In the genomic region with DNA sequence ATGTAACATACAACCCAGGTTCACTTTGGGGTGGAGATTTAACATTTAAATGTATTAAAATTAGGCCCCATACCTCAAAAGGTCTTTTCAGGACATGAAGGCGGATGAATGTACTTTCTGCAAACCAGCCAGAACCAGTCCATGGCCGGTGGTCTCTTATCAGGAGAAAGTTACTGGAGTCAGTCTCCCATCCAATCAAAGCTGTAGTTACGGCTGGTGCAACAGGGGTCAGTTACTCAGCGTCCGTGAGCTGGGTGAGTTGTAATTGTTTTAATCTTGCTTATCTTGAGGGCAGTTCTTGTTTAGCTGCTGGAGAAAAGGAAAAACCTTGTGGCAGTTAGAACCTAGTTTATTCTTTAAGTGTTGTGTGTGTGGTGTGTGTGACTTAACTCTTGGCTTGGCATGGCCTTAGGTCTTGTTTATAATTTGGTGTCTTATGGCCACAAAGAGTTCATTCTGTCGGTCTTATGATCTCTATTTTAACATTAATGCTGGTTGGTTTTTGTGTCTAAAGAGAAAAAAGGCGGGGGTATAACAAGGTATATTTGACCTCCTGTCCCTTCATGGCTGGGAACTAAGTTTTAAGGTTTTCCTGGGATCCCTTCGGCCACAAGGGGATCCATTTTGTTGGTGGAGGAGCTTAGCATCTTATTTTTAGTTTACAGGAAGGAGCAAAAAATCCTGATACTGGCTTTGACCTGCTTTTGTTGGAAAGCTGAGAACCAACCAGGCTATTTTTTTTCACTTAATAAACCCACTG, we compare ENCODE assay signal across 1 cellular context.
TF ChIP-seq lines count a peak whose summit lies in the region.

No MANE protein-coding gene starts in this region.

TF ChIP-seq in K562, 482 proteins besides CTCF, POLR2A, EP300 and RAD21 (continued from another document and continues in another):
- TF ChIP-seq KLF6 (CRISPR knock-in tag; IDR thresholded peaks at IDR 0.05; ENCODE audit: borderline replicate concordance): 0 out of 2 replicates have a peak, but pooled peaks have one; percentile 11
- TF ChIP-seq ARID1B (IDR thresholded peaks at IDR 0.05): peak; percentile 87
- TF ChIP-seq PHF20 (IDR thresholded peaks at IDR 0.05; ENCODE audit: partially characterized antibody): no peak
- peak; percentile 75 for TF ChIP-seq RBFOX2 (IDR thresholded peaks at IDR 0.05; ENCODE audit: low read depth, low read length)
- TF ChIP-seq, protein P1, sequence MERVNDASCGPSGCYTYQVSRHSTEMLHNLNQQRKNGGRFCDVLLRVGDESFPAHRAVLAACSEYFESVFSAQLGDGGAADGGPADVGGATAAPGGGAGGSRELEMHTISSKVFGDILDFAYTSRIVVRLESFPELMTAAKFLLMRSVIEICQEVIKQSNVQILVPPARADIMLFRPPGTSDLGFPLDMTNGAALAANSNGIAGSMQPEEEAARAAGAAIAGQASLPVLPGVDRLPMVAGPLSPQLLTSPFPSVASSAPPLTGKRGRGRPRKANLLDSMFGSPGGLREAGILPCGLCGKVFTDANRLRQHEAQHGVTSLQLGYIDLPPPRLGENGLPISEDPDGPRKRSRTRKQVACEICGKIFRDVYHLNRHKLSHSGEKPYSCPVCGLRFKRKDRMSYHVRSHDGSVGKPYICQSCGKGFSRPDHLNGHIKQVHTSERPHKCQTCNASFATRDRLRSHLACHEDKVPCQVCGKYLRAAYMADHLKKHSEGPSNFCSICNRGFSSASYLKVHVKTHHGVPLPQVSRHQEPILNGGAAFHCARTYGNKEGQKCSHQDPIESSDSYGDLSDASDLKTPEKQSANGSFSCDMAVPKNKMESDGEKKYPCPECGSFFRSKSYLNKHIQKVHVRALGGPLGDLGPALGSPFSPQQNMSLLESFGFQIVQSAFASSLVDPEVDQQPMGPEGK (CRISPR knock-in tag; IDR thresholded peaks at IDR 0.05; ENCODE audit: borderline replicate concordance): no peak
- no peak for TF ChIP-seq FOS (IDR thresholded peaks at IDR 0.05; ENCODE audit: extremely low read depth, insufficient read length)
- TF ChIP-seq CAMTA2 (CRISPR knock-in tag; conservative IDR thresholded peaks at IDR 0.05): no peak
- TF ChIP-seq ESRRA (IDR thresholded peaks at IDR 0.05; ENCODE audit: borderline replicate concordance, low read depth): peak; percentile 58; the same call in 1 of the 2 replicates
- no peak for TF ChIP-seq ZNF140 (CRISPR knock-in tag; IDR thresholded peaks at IDR 0.05)
- TF ChIP-seq, protein P2, sequence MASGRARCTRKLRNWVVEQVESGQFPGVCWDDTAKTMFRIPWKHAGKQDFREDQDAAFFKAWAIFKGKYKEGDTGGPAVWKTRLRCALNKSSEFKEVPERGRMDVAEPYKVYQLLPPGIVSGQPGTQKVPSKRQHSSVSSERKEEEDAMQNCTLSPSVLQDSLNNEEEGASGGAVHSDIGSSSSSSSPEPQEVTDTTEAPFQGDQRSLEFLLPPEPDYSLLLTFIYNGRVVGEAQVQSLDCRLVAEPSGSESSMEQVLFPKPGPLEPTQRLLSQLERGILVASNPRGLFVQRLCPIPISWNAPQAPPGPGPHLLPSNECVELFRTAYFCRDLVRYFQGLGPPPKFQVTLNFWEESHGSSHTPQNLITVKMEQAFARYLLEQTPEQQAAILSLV (tag; IDR thresholded peaks at IDR 0.05): peak; percentile 37; the same call in 1 of the 2 replicates
- TF ChIP-seq POLR2AphosphoS2 (IDR thresholded peaks at IDR 0.05; ENCODE audit: low read length): peak; percentile 34; the same call in 1 of the 2 replicates
- no peak for TF ChIP-seq NCOA6 (IDR thresholded peaks at IDR 0.05)
- 0 out of 2 replicates have a peak, but pooled peaks have one; percentile 46 for TF ChIP-seq ZNF134 (CRISPR knock-in tag; conservative IDR thresholded peaks at IDR 0.05)
- no peak for TF ChIP-seq MECOM (CRISPR knock-in tag; IDR thresholded peaks at IDR 0.05)
- TF ChIP-seq EHMT2 (IDR thresholded peaks at IDR 0.05): 0 out of 2 replicates have a peak, but pooled peaks have one; percentile 39
- TF ChIP-seq U2AF2 (optimal IDR thresholded peaks at IDR 0.05; ENCODE audit: low read depth, low read length): no peak
- peak; percentile 85; the same call in 1 of the 2 replicates for TF ChIP-seq BRD4 (IDR thresholded peaks at IDR 0.05)
- TF ChIP-seq CBFA2T3 (IDR thresholded peaks at IDR 0.05): peak; percentile 73
- no peak for TF ChIP-seq ZNF77 (CRISPR knock-in tag; IDR thresholded peaks at IDR 0.05)
- TF ChIP-seq PHB2 (IDR thresholded peaks at IDR 0.05; ENCODE audit: low read depth): no peak
- 0 out of 2 replicates have a peak, but pooled peaks have one; percentile 43 for TF ChIP-seq NFIC (IDR thresholded peaks at IDR 0.05)
- no peak for TF ChIP-seq STAG1 (CRISPR knock-in tag; IDR thresholded peaks at IDR 0.05; ENCODE audit: borderline replicate concordance)
- TF ChIP-seq, protein P3, sequence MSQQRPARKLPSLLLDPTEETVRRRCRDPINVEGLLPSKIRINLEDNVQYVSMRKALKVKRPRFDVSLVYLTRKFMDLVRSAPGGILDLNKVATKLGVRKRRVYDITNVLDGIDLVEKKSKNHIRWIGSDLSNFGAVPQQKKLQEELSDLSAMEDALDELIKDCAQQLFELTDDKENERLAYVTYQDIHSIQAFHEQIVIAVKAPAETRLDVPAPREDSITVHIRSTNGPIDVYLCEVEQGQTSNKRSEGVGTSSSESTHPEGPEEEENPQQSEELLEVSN (IDR thresholded peaks at IDR 0.05; ENCODE audit: borderline replicate concordance in 1 of 2, extremely low read depth in 1 of 2, insufficient read depth in 1 of 2, insufficient read length in 1 of 2, low read depth in 1 of 2, low read length in 1 of 2, poor library complexity in 1 of 2, severe bottlenecking in 1 of 2): no peak
- no peak for TF ChIP-seq ZNF224 (CRISPR knock-in tag; IDR thresholded peaks at IDR 0.05)
- TF ChIP-seq ZNF146 (CRISPR knock-in tag; IDR thresholded peaks at IDR 0.05; ENCODE audit: unreplicated experiment): no peak
- TF ChIP-seq NBN (IDR thresholded peaks at IDR 0.05; ENCODE audit: low read depth): peak; percentile 92
- TF ChIP-seq, protein P4, sequence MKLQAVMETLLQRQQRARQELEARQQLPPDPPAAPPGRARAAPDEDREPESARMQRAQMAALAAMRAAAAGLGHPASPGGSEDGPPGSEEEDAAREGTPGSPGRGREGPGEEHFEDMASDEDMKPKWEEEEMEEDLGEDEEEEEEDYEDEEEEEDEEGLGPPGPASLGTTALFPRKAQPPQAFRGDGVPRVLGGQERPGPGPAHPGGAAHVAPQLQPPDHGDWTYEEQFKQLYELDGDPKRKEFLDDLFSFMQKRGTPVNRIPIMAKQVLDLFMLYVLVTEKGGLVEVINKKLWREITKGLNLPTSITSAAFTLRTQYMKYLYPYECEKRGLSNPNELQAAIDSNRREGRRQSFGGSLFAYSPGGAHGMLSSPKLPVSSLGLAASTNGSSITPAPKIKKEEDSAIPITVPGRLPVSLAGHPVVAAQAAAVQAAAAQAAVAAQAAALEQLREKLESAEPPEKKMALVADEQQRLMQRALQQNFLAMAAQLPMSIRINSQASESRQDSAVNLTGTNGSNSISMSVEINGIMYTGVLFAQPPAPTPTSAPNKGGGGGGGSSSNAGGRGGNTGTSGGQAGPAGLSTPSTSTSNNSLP (IDR thresholded peaks at IDR 0.05; ENCODE audit: borderline replicate concordance, low read depth, low read length): peak; percentile 79; the same call in 1 of the 2 replicates
- peak; percentile 72 for TF ChIP-seq HDAC3 (IDR thresholded peaks at IDR 0.05; ENCODE audit: borderline replicate concordance, partially characterized antibody)
- TF ChIP-seq ZNF253 (CRISPR knock-in tag; conservative IDR thresholded peaks at IDR 0.05): no peak
- TF ChIP-seq, protein P5, sequence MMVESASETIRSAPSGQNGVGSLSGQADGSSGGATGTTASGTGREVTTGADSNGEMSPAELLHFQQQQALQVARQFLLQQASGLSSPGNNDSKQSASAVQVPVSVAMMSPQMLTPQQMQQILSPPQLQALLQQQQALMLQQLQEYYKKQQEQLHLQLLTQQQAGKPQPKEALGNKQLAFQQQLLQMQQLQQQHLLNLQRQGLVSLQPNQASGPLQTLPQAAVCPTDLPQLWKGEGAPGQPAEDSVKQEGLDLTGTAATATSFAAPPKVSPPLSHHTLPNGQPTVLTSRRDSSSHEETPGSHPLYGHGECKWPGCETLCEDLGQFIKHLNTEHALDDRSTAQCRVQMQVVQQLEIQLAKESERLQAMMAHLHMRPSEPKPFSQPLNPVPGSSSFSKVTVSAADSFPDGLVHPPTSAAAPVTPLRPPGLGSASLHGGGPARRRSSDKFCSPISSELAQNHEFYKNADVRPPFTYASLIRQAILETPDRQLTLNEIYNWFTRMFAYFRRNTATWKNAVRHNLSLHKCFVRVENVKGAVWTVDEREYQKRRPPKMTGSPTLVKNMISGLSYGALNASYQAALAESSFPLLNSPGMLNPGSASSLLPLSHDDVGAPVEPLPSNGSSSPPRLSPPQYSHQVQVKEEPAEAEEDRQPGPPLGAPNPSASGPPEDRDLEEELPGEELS (CRISPR knock-in tag; IDR thresholded peaks at IDR 0.05; ENCODE audit: borderline replicate concordance): no peak
- TF ChIP-seq TAF1 (IDR thresholded peaks at IDR 0.05; ENCODE audit: control insufficient read depth, extremely low read depth, insufficient read depth, low read length, severe bottlenecking): peak; percentile 26
- peak; percentile 97 for TF ChIP-seq BRD9 (IDR thresholded peaks at IDR 0.05; ENCODE audit: low read depth, partially characterized antibody)
- TF ChIP-seq POLR3A (IDR thresholded peaks at IDR 0.05; ENCODE audit: borderline replicate concordance, extremely low read depth, insufficient read depth, insufficient read length): no peak
- TF ChIP-seq TFAM (CRISPR knock-in tag; conservative IDR thresholded peaks at IDR 0.05): no peak
- TF ChIP-seq ZNF347 (CRISPR knock-in tag; IDR thresholded peaks at IDR 0.05; ENCODE audit: low read depth): no peak
- no peak; the same call in 1 of the 2 replicates for TF ChIP-seq ADNP (tag; IDR thresholded peaks at IDR 0.05)
- peak; percentile 73 to 92 for TF ChIP-seq TRIM24 (IDR thresholded peaks at IDR 0.05)
- no peak; the same call in 1 of the 2 replicates for TF ChIP-seq ZKSCAN1 (IDR thresholded peaks at IDR 0.05; ENCODE audit: low read depth, low read length)
- TF ChIP-seq DDX20 (tag; IDR thresholded peaks at IDR 0.05; ENCODE audit: low read depth): 0 out of 2 replicates have a peak, but pooled peaks have one; percentile 18
- TF ChIP-seq SREBF2 (CRISPR knock-in tag; IDR thresholded peaks at IDR 0.05): no peak
- no peak for TF ChIP-seq ZNF133 (CRISPR knock-in tag; IDR thresholded peaks at IDR 0.05)
- TF ChIP-seq, protein P6, sequence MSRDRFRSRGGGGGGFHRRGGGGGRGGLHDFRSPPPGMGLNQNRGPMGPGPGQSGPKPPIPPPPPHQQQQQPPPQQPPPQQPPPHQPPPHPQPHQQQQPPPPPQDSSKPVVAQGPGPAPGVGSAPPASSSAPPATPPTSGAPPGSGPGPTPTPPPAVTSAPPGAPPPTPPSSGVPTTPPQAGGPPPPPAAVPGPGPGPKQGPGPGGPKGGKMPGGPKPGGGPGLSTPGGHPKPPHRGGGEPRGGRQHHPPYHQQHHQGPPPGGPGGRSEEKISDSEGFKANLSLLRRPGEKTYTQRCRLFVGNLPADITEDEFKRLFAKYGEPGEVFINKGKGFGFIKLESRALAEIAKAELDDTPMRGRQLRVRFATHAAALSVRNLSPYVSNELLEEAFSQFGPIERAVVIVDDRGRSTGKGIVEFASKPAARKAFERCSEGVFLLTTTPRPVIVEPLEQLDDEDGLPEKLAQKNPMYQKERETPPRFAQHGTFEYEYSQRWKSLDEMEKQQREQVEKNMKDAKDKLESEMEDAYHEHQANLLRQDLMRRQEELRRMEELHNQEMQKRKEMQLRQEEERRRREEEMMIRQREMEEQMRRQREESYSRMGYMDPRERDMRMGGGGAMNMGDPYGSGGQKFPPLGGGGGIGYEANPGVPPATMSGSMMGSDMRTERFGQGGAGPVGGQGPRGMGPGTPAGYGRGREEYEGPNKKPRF (IDR thresholded peaks at IDR 0.05; ENCODE audit: low read depth, low read length): no peak
- TF ChIP-seq TBL1XR1 (IDR thresholded peaks at IDR 0.05; ENCODE audit: low read length in 2 of 2): peak in 1 of 2 experiments; percentile 82; a peak in 2 of 4 replicates
- TF ChIP-seq, protein P7, sequence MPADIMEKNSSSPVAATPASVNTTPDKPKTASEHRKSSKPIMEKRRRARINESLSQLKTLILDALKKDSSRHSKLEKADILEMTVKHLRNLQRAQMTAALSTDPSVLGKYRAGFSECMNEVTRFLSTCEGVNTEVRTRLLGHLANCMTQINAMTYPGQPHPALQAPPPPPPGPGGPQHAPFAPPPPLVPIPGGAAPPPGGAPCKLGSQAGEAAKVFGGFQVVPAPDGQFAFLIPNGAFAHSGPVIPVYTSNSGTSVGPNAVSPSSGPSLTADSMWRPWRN (IDR thresholded peaks at IDR 0.05; ENCODE audit: low read depth): peak; percentile 65; the same call in 1 of the 2 replicates
- peak; percentile 97 for TF ChIP-seq LEF1 (IDR thresholded peaks at IDR 0.05)
- no peak for TF ChIP-seq ZNF76 (CRISPR knock-in tag; IDR thresholded peaks at IDR 0.05; ENCODE audit: borderline replicate concordance)
- peak; percentile 89 for TF ChIP-seq ZNF766 (CRISPR knock-in tag; conservative IDR thresholded peaks at IDR 0.05)
- TF ChIP-seq, protein P8, sequence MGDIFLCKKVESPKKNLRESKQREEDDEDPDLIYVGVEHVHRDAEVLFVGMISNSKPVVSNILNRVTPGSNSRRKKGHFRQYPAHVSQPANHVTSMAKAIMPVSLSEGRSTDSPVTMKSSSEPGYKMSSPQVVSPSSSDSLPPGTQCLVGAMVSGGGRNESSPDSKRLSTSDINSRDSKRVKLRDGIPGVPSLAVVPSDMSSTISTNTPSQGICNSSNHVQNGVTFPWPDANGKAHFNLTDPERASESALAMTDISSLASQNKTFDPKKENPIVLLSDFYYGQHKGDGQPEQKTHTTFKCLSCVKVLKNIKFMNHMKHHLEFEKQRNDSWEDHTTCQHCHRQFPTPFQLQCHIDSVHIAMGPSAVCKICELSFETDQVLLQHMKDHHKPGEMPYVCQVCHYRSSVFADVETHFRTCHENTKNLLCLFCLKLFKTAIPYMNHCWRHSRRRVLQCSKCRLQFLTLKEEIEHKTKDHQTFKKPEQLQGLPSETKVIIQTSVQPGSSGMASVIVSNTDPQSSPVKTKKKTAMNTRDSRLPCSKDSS (IDR thresholded peaks at IDR 0.05; ENCODE audit: low read depth, partially characterized antibody): no peak
- TF ChIP-seq KLF16 (IDR thresholded peaks at IDR 0.05): peak; percentile 94
- TF ChIP-seq ZNF764 (CRISPR knock-in tag; IDR thresholded peaks at IDR 0.05; ENCODE audit: low read depth): no peak
- TF ChIP-seq EP400 (IDR thresholded peaks at IDR 0.05): peak; percentile 78
- TF ChIP-seq SIX5 (IDR thresholded peaks at IDR 0.05; ENCODE audit: borderline replicate concordance in 1 of 2, insufficient read depth in 1 of 2, low read depth in 1 of 2, low read length in 2 of 2): 0 out of 4 replicates have a peak, but pooled peaks of 1 of the 2 experiments have one; percentile 1
- TF ChIP-seq, protein P9, sequence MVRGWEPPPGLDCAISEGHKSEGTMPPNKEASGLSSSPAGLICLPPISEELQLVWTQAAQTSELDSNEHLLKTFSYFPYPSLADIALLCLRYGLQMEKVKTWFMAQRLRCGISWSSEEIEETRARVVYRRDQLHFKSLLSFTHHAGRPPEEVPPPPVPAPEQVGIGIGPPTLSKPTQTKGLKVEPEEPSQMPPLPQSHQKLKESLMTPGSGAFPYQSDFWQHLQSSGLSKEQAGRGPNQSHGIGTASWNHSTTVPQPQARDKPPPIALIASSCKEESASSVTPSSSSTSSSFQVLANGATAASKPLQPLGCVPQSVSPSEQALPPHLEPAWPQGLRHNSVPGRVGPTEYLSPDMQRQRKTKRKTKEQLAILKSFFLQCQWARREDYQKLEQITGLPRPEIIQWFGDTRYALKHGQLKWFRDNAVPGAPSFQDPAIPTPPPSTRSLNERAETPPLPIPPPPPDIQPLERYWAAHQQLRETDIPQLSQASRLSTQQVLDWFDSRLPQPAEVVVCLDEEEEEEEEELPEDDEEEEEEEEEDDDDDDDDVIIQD (CRISPR knock-in tag; IDR thresholded peaks at IDR 0.05): no peak
- no peak for TF ChIP-seq HEY1 (CRISPR knock-in tag; IDR thresholded peaks at IDR 0.05; ENCODE audit: borderline replicate concordance)
